In genomic region chr1:225460737-225461532, GRCh38 we compare ENCODE assay signal across 9 cellular contexts. TPM values are rescaled to one million over a fixed set of nuclear protein-coding genes. Genes with fewer than 3 reads are reported as not detected.
DNase-seq lines count a peak whose midpoint lies in the region; ATAC-seq and TF ChIP-seq lines count a peak whose summit lies in the region.
"Had no signal": no experiment of that assay in that cellular context is flagged by ENCODE, and none has a peak within 500 bp of the region (broad histone marks: within the 10 kb centered on the region; RNA-seq: fewer than 3 reads in every experiment).

No MANE protein-coding gene starts in this region.

- peak; percentile 75 for DNase-seq in activated gamma-delta T cell treated with Interleukin-2 at 50 U/mL for 16 hours
- no peak for DNase-seq in activated gamma-delta T cell (lab: John Stamatoyannopoulos, UW)
- DNase-seq in activated T-helper 2 cell treated with anti-CD3 and anti-CD28 coated beads, Interferon-gamma antibody, Interleukin-2, Interleukin-4, amounts not matched to agents 10 μg/mL and 5 μg/mL and 100 μg/mL, durations not matched to agents 14 hours and 24 hours and 36 hours (ENCODE audit: low spot score) = no peak
- DNase-seq in lower lobe of right lung = no peak
- no peak for DNase-seq in COR-L47 (lab: John Stamatoyannopoulos, UW)

- H3K4me3 ChIP-seq in lower lobe of right lung (no peak overlapping the region), stomach smooth muscle (ENCODE audit: low read length in 2 of 2) (peak overlapping the region; percentile 65 to 68)
- H3K4me3 ChIP-seq: body of pancreas had no signal

- peaks cover 44% of the 10 kb centered on the region for H3K4me1 Mint-ChIP-seq in activated T-helper 2 cell treated with anti-CD3 and anti-CD28 coated beads, Interferon-gamma antibody, Interleukin-2, Interleukin-4, amounts not matched to agents 10 μg/mL and 5 μg/mL and 100 μg/mL, durations not matched to agents 14 hours and 24 hours and 36 hours (ENCODE audit: low read depth)

- peak overlapping the region; percentile 71 to 83 for H3K9ac ChIP-seq in stomach smooth muscle (ENCODE audit: low read length in 2 of 2)

- H3K9me3 Mint-ChIP-seq in activated T-helper 2 cell treated with anti-CD3 and anti-CD28 coated beads, Interferon-gamma antibody, Interleukin-2, Interleukin-4, amounts not matched to agents 10 μg/mL and 5 μg/mL and 100 μg/mL, durations not matched to agents 14 hours and 24 hours and 36 hours = no peaks in the 10 kb centered on the region

- no peaks in the 10 kb centered on the region for H3K9me3 ChIP-seq in lower lobe of right lung
- no peaks in the 10 kb centered on the region for H3K9me3 ChIP-seq in stomach smooth muscle (ENCODE audit: control insufficient read depth in 2 of 2, low read length in 2 of 2)
- H3K9me3 ChIP-seq: body of pancreas had no signal

- no peak for TF ChIP-seq CTCF in lower lobe of right lung (IDR thresholded peaks at IDR 0.05)

- ATAC-seq in lower lobe of right lung (peak; percentile 6 to 37), HG03432 (IDR thresholded peaks at IDR 0.05; ENCODE audit: unreplicated experiment) (no peak), GM18907 (IDR thresholded peaks at IDR 0.05; ENCODE audit: unreplicated experiment) (no peak)

- peaks cover 28% of the 10 kb centered on the region for H3K4me1 ChIP-seq in lower lobe of right lung
- H3K4me1 ChIP-seq in stomach smooth muscle (ENCODE audit: control insufficient read depth, insufficient read depth, low read length) = peaks cover 60% of the 10 kb centered on the region

- no peak overlapping the region for H3K4me3 Mint-ChIP-seq in activated T-helper 2 cell treated with anti-CD3 and anti-CD28 coated beads, Interferon-gamma antibody, Interleukin-2, Interleukin-4, amounts not matched to agents 10 μg/mL and 5 μg/mL and 100 μg/mL, durations not matched to agents 14 hours and 24 hours and 36 hours (ENCODE audit: low read depth)

- H3K27ac ChIP-seq in lower lobe of right lung = no peak overlapping the region
- H3K27ac ChIP-seq in stomach smooth muscle (ENCODE audit: low read length) = peak overlapping the region; percentile 92
- H3K27ac ChIP-seq: body of pancreas had no signal

- H3K36me3 ChIP-seq in lower lobe of right lung (no peaks in the 10 kb centered on the region), stomach smooth muscle (ENCODE audit: control insufficient read depth in 2 of 2, insufficient read depth in 2 of 2, low read length in 2 of 2) (no peaks in the 10 kb centered on the region)

- intact Hi-C loops in activated T-helper 2 cell treated with anti-CD3 and anti-CD28 coated beads, Interferon-gamma antibody, Interleukin-2, Interleukin-4, amounts not matched to agents 10 μg/mL and 5 μg/mL and 100 μg/mL, durations not matched to agents 14 hours and 24 hours and 36 hours (cut with micrococcal nuclease) = no loop called here
- intact Hi-C loops in lower lobe of right lung (cut with DNase I) = no loop called here

- no peaks in the 10 kb centered on the region for H3K27me3 Mint-ChIP-seq in activated T-helper 2 cell treated with anti-CD3 and anti-CD28 coated beads, Interferon-gamma antibody, Interleukin-2, Interleukin-4, amounts not matched to agents 10 μg/mL and 5 μg/mL and 100 μg/mL, durations not matched to agents 14 hours and 24 hours and 36 hours (ENCODE audit: low read depth)

- no peaks in the 10 kb centered on the region for H3K36me3 Mint-ChIP-seq in activated T-helper 2 cell treated with anti-CD3 and anti-CD28 coated beads, Interferon-gamma antibody, Interleukin-2, Interleukin-4, amounts not matched to agents 10 μg/mL and 5 μg/mL and 100 μg/mL, durations not matched to agents 14 hours and 24 hours and 36 hours (ENCODE audit: low read depth)

- H3K27me3 ChIP-seq in lower lobe of right lung (ENCODE audit: low read depth) (no peaks in the 10 kb centered on the region), stomach smooth muscle (ENCODE audit: control insufficient read depth in 1 of 2, insufficient read depth in 2 of 2, low read length in 2 of 2) (no peaks in the 10 kb centered on the region)
- H3K27me3 ChIP-seq: body of pancreas had no signal

- H3K27ac Mint-ChIP-seq in activated T-helper 2 cell treated with anti-CD3 and anti-CD28 coated beads, Interferon-gamma antibody, Interleukin-2, Interleukin-4, amounts not matched to agents 10 μg/mL and 5 μg/mL and 100 μg/mL, durations not matched to agents 14 hours and 24 hours and 36 hours = peak overlapping the region; percentile 85

RNA-seq across cellular contexts. Expression of gene LBR, which starts 33.1 kb away (rescaled TPM):
- 187 and 191 TPM in 2 replicates for total RNA-seq in activated T-helper 2 cell treated with anti-CD3 and anti-CD28 coated beads, Interferon-gamma antibody, Interleukin-2, Interleukin-4, amounts not matched to agents 10 μg/mL and 5 μg/mL and 100 μg/mL, durations not matched to agents 14 hours and 24 hours and 36 hours
- total RNA-seq in lower lobe of right lung = 56.4 TPM

Comparison
In these comparisons a context has a peak if more than half of its experiments do, and no peak if none do; other contexts are left out.
1. ATAC-seq: peak in lower lobe of right lung (2 of 2); none in HG03432 (single experiment) and GM18907 (single experiment).